Comparison of ENCODE assay signal across 7 cellular contexts in the genomic region with DNA sequence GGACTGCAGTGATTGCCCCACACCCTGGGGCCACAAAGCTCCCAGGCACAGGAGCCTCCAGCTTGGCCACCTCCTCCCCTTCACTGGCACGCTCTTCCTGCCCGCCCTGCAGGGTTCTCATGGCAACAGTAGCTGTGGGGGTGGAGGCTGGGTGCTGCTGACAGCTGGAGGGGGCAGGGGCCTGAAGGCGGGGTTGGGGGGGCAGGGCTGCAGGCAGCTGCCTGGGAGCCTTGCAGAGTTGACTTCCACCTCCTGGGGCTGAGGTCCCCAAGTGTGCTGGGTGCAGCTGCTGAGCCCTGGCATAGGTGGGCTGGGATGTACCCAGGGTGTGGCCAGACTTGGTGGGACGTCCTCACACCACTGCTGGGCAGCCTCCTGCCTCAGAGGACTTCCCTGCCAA.
DNase-seq lines count a peak whose midpoint lies in the region; TF ChIP-seq lines count a peak whose summit lies in the region.
"Not testable (repeated sequence)": the region's sequence is repeated elsewhere in the genome, so short reads cannot be mapped to it uniquely, and the experiment has no call there.

No MANE protein-coding gene starts in this region.

- not testable (repeated sequence) for TF ChIP-seq CTCF in NB4 (IDR thresholded peaks at IDR 0.05; ENCODE audit: low read depth, low read length)

- not testable (repeated sequence) for H3K4me3 ChIP-seq in NB4 (ENCODE audit: low read depth, low read length)

- not testable (repeated sequence) for H3K27ac ChIP-seq in caudate nucleus (ENCODE audit: low read depth, low read length)

- TF ChIP-seq POLR2A in NB4 (IDR thresholded peaks at IDR 0.05; ENCODE audit: extremely low read depth, insufficient read length) = not testable (repeated sequence)

- DNase-seq in DMS 273 treated with DMSO at 0.1 percent for 48 hours (lab: John Stamatoyannopoulos, UW) (peak; percentile 67), NB4 (ENCODE audit: low read depth) (peak; percentile 8), NCI-H1694 treated with DMSO at 0.1 percent for 48 hours (lab: John Stamatoyannopoulos, UW) (peak; percentile 76), NCI-H345 (lab: John Stamatoyannopoulos, UW) (peak; percentile 76), NCI-H69 (lab: John Stamatoyannopoulos, UW) (peak; percentile 82), caudate nucleus (lab: John Stamatoyannopoulos, UW) (peak in 31 of 61 donors; percentile 7 to 79 (median 43)), myocyte (ENCODE audit: low read depth) (peak; percentile 6)

Comparison
In these comparisons a context has a peak if more than half of its experiments do, and no peak if none do; other contexts are left out.
1. DNase-seq: peak in every context shown above with its lines; median percentile 82 in NCI-H69; 76 in NCI-H1694 treated with DMSO at 0.1 percent for 48 hours; 76 in NCI-H345; 67 in DMS 273 treated with DMSO at 0.1 percent for 48 hours; 43 in caudate nucleus; 8 in NB4; 6 in myocyte.